9 cellular contexts compared by ENCODE assay signal in the genomic region with DNA sequence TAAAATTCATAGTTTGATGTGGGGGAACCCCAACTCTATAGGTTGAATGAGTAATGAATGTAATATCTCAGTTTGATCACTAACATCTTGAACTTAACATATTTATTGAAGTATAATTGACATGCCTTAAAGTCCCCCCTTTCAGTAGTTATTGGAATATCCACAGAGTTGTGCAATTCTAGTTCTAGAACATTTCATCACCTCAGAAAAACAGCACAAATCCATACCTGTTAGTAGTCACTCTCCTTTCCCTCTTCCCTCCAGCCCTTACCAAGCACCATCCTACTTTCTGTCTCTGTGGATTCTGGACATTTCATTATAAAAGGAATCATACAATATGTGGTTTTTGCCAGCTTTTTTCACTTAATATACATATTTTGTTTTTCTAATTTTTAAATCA.
"Had no signal": no experiment of that assay in that cellular context is flagged by ENCODE, and none has a peak within 500 bp of the region (broad histone marks: within the 10 kb centered on the region; RNA-seq: fewer than 3 reads in every experiment).

No MANE protein-coding gene starts in this region.

- FAIRE-seq: H1, H54, HTR-8/SVneo, K562 had no signal

- ATAC-seq: GM23338, K562 had no signal

- H3K27ac Mint-ChIP-seq: GM23338, H9 had no signal

- H3K27ac ChIP-seq: HL-60 had no signal

- H2AFZ ChIP-seq: GM23338 had no signal

- H3K4me3 ChIP-seq: GM23338, K562 had no signal

- H3K4me1 Mint-ChIP-seq: GM23338, H9 had no signal

- H3K4me2 ChIP-seq: GM23338 had no signal

- DNase-seq: H9, HCEC 1CT, KG1 had no signal

- H3K4me3 Mint-ChIP-seq: GM23338, H9 had no signal
